ENCODE assay signal across 1 cellular context in genomic region chr10:1347962-1348772, GRCh38.
TF ChIP-seq lines count a peak whose summit lies in the region.

No MANE protein-coding gene starts in this region.

TF ChIP-seq in H1, 55 proteins besides CTCF, POLR2A, EP300 and RAD21 (continued from another document):
- TF ChIP-seq CHD7 (IDR thresholded peaks at IDR 0.05; ENCODE audit: insufficient replicate concordance, low read length): no peak
- TF ChIP-seq SP1 (IDR thresholded peaks at IDR 0.05; ENCODE audit: low read depth, low read length): no peak
- no peak for TF ChIP-seq SP2 (IDR thresholded peaks at IDR 0.05; ENCODE audit: low read length)
- no peak for TF ChIP-seq SIRT6 (IDR thresholded peaks at IDR 0.05; ENCODE audit: low read length)
